8 cellular contexts compared by ENCODE assay signal in genomic region chr9:99368341-99369326, GRCh38.
DNase-seq lines count a peak whose midpoint lies in the region; ATAC-seq, FAIRE-seq and TF ChIP-seq lines count a peak whose summit lies in the region.

No MANE protein-coding gene starts in this region.

- no peaks in the 10 kb centered on the region for H3K36me3 ChIP-seq in endothelial cell of umbilical vein (ENCODE audit: control insufficient read depth in 2 of 2, extremely low read depth in 1 of 2, insufficient read depth in 2 of 2, low read length in 2 of 2)

- no peaks in the 10 kb centered on the region for H4K20me1 ChIP-seq in endothelial cell of umbilical vein (replicated peaks; ENCODE audit: control insufficient read depth, extremely low read depth, insufficient read depth, low read length)

- BruUV-seq in endothelial cell of umbilical vein (replicated peaks; lab: Mats Ljungman, UMichigan), result no TSS peak

- intact Hi-C loops in endothelial cell of umbilical vein (cut with micrococcal nuclease), result no loop called here

- H3K27ac ChIP-seq in endothelial cell of umbilical vein (ENCODE audit: insufficient read depth, low read depth, low read length), result no peak overlapping the region

- FAIRE-seq in endothelial cell of umbilical vein (lab: Jason Lieb, UNC), result peak; percentile 97

- dilution Hi-C loops in endothelial cell of umbilical vein (cut with MboI; ENCODE audit: extremely low pct_ligation_motif_present, low sequenced_read_pairs), result no loop called here

- CTCF ChIA-PET in endothelial cell of umbilical vein (lab: Charles Lee), result interaction anchor here (0.7 kb wide), 1 partner anchor 62 kb away, joined by 3 read pairs; no protein-coding TSS in a partner anchor

- peak overlapping the region; percentile 98 for H2AFZ ChIP-seq in endothelial cell of umbilical vein (ENCODE audit: low read depth, low read length)

- no peaks in the 10 kb centered on the region for H3K9me3 ChIP-seq in endothelial cell of umbilical vein (replicated peaks; ENCODE audit: control insufficient read depth, insufficient read depth, low read length)

- H3K79me2 ChIP-seq in endothelial cell of umbilical vein (ENCODE audit: control insufficient read depth, insufficient read depth, low read length), result no peaks in the 10 kb centered on the region

- peaks cover 10% of the 10 kb centered on the region for H3K4me1 ChIP-seq in endothelial cell of umbilical vein (ENCODE audit: control insufficient read depth, extremely low read depth, insufficient read depth, low read length)

- no peaks in the 10 kb centered on the region for H3K27me3 ChIP-seq in endothelial cell of umbilical vein (ENCODE audit: control insufficient read depth in 2 of 2, insufficient read depth in 2 of 2, low read length in 2 of 2)

- no peak for TF ChIP-seq POLR2A in endothelial cell of umbilical vein (IDR thresholded peaks at IDR 0.05; ENCODE audit: low read depth, low read length)

- POLR2A ChIA-PET in endothelial cell of umbilical vein (lab: Charles Lee), result no interaction called here

- peak; percentile 53 for ATAC-seq in GM21737 (IDR thresholded peaks at IDR 0.05; ENCODE audit: unreplicated experiment)

- H3K9ac ChIP-seq in endothelial cell of umbilical vein (replicated peaks; ENCODE audit: extremely low read depth, insufficient read depth, low read length), result peak overlapping the region; percentile 41

- H3K9me1 ChIP-seq in endothelial cell of umbilical vein (replicated peaks; ENCODE audit: control insufficient read depth, extremely low read depth, insufficient read depth, low read length), result no peaks in the 10 kb centered on the region

- H3K4me3 ChIP-seq in endothelial cell of umbilical vein (replicated peaks in 1 of 3; ENCODE audit: insufficient read depth in 1 of 3, low read depth in 1 of 3, low read length in 3 of 3), result peak overlapping the region; percentile 17 to 59 (median 58)

- DNase-seq in EL (peak; percentile 56), endothelial cell of umbilical vein (ENCODE audit: low read depth, low spot score) (peak; percentile 48), midbrain (lab: John Stamatoyannopoulos, UW) (peak; percentile 25), ureter (ENCODE audit: low spot score) (peak; percentile 54), NK-92 (lab: John Stamatoyannopoulos, UW; ENCODE audit: unreplicated experiment) (no peak), NCI-H1417 treated with DMSO at 0.1 percent for 48 hours (lab: John Stamatoyannopoulos, UW) (no peak)

- TF ChIP-seq CTCF in endothelial cell of umbilical vein (IDR thresholded peaks at IDR 0.05; ENCODE audit: extremely low read depth in 1 of 2, insufficient read depth in 1 of 2, low read depth in 1 of 2, low read length in 2 of 2), result no peak

- H3K4me2 ChIP-seq in endothelial cell of umbilical vein (ENCODE audit: insufficient read depth, low read length), result peak overlapping the region; percentile 88

TF ChIP-seq in PFSK-1, 5 proteins besides CTCF, POLR2A, EP300 and RAD21:
- TF ChIP-seq FOXP2 (optimal IDR thresholded peaks at IDR 0.05; ENCODE audit: borderline replicate concordance, extremely low read depth, extremely low read length, insufficient read depth), result peak; percentile 33
- no peak for TF ChIP-seq POLR2AphosphoS5 (IDR thresholded peaks at IDR 0.05; ENCODE audit: low read depth, low read length)
- peak; percentile 24; the same call in 1 of the 2 replicates for TF ChIP-seq SIN3A (IDR thresholded peaks at IDR 0.05; ENCODE audit: borderline replicate concordance, insufficient read depth, low read length)
- no peak for TF ChIP-seq TAF1 (IDR thresholded peaks at IDR 0.05; ENCODE audit: borderline replicate concordance, insufficient read depth, low read length)
- peak in 1 of 2 experiments; percentile 34; a peak in 1 of 4 replicates for TF ChIP-seq REST (IDR thresholded peaks at IDR 0.05; ENCODE audit: insufficient read depth in 1 of 2, low read depth in 2 of 2, low read length in 2 of 2)

TF ChIP-seq in endothelial cell of umbilical vein, 7 proteins besides CTCF, POLR2A, EP300 and RAD21:
- TF ChIP-seq, protein P1, sequence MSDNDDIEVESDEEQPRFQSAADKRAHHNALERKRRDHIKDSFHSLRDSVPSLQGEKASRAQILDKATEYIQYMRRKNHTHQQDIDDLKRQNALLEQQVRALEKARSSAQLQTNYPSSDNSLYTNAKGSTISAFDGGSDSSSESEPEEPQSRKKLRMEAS (IDR thresholded peaks at IDR 0.05; ENCODE audit: insufficient read depth, insufficient read length), result no peak
- TF ChIP-seq POLR2AphosphoS5 (IDR thresholded peaks at IDR 0.05; ENCODE audit: insufficient read depth, low read depth, low read length) (no peak), FOS (IDR thresholded peaks at IDR 0.05; ENCODE audit: borderline replicate concordance, insufficient read depth, low read length) (no peak)

Comparison
In these comparisons a context has a peak if more than half of its experiments do, and no peak if none do; other contexts are left out.
1. DNase-seq: peak in EL (single experiment), endothelial cell of umbilical vein (single experiment), midbrain (single experiment) and ureter (single experiment); none in NK-92 (single experiment) and NCI-H1417 treated with DMSO at 0.1 percent for 48 hours (single experiment).